ENCODE assay signal across 24 cellular contexts in genomic region chr2:150468350-150468960, GRCh38. TPM values are rescaled to one million over a fixed set of nuclear protein-coding genes. Genes with fewer than 3 reads are reported as not detected.
DNase-seq lines count a peak whose midpoint lies in the region; ATAC-seq and TF ChIP-seq lines count a peak whose summit lies in the region.
"Had no signal": no experiment of that assay in that cellular context is flagged by ENCODE, and none has a peak within 500 bp of the region (broad histone marks: within the 10 kb centered on the region; RNA-seq: fewer than 3 reads in every experiment).

No MANE protein-coding gene starts in this region.

- no peaks in the 10 kb centered on the region for H4K20me1 ChIP-seq in Karpas-422 (ENCODE audit: insufficient read depth, low read depth, low read length)

- 44 to 48% methylated on average over 6 to 7 of the region's 7 CpGs for WGBS in gastroesophageal sphincter (ENCODE audit: low coverage in 1 of 2), 2 donors
- 83 to 84% methylated on average over 7 of the region's 7 CpGs for WGBS in aorta, 2 donors

- no peak overlapping the region for H3K4me2 ChIP-seq in Karpas-422 (ENCODE audit: low read depth, low read length, poor library complexity, severe bottlenecking)

- ATAC-seq in gastroesophageal sphincter (no peak), aorta (ENCODE audit: low FRiP score) (no peak)
- ATAC-seq: naive thymus-derived CD8-positive, alpha-beta T cell had no signal

- no peak overlapping the region for H3K4me3 Mint-ChIP-seq in type B pancreatic cell
- H3K4me3 Mint-ChIP-seq: endodermal cell; naive thymus-derived CD8-positive, alpha-beta T cell had no signal

- peaks cover 30 to 40% of the 10 kb centered on the region in 2 donors for H3K36me3 ChIP-seq in ascending aorta
- peaks cover 2 to 47% of the 10 kb centered on the region in 2 donors for H3K36me3 ChIP-seq in gastroesophageal sphincter
- peaks cover 3 to 9% of the 10 kb centered on the region in 2 donors for H3K36me3 ChIP-seq in aorta (ENCODE audit: control insufficient read depth in 1 of 2, insufficient read depth in 2 of 2, low read length in 1 of 2)
- H3K36me3 ChIP-seq in Karpas-422 (ENCODE audit: insufficient read depth, low read length), result no peaks in the 10 kb centered on the region
- H3K36me3 ChIP-seq: WERI-Rb-1 had no signal

- TF ChIP-seq EP300 in gastroesophageal sphincter (IDR thresholded peaks at IDR 0.05), result no peak

- peaks cover 5% of the 10 kb centered on the region for H3K9me3 Mint-ChIP-seq in type B pancreatic cell
- H3K9me3 Mint-ChIP-seq: endodermal cell had no signal

- no peak for TF ChIP-seq CTCF in ascending aorta (IDR thresholded peaks at IDR 0.05)
- no peak for TF ChIP-seq CTCF in gastroesophageal sphincter (IDR thresholded peaks at IDR 0.05)
- no peak for TF ChIP-seq CTCF in type B pancreatic cell (conservative IDR thresholded peaks at IDR 0.05)

- intact Hi-C loops in ascending aorta (cut with DNase I), result loop anchor here (1.0 kb wide), 1 partner anchor 881 kb away; the partner anchor contains the start of gene MMADHC
- intact Hi-C loops in aorta (cut with DNase I), result no loop called here

- H3K9ac ChIP-seq in Karpas-422 (ENCODE audit: low read length), result no peak overlapping the region

- H3K27ac ChIP-seq in ascending aorta (peak overlapping the region; percentile 4 to 68), gastroesophageal sphincter (peak overlapping the region; percentile 11 to 72 (median 36)), aorta (ENCODE audit: low read depth in 1 of 2, low read length in 2 of 2) (no peak overlapping the region), Karpas-422 (ENCODE audit: low read length) (no peak overlapping the region)
- H3K27ac ChIP-seq: WERI-Rb-1 had no signal

- peak overlapping the region; percentile 76 for H3K27ac Mint-ChIP-seq in type B pancreatic cell
- H3K27ac Mint-ChIP-seq: endodermal cell; naive thymus-derived CD8-positive, alpha-beta T cell had no signal

- H3K27me3 ChIP-seq in ascending aorta (no peaks in the 10 kb centered on the region), gastroesophageal sphincter (no peaks in the 10 kb centered on the region), aorta (ENCODE audit: control insufficient read depth in 1 of 2, insufficient read depth in 2 of 2, low read length in 1 of 2) (no peaks in the 10 kb centered on the region), Karpas-422 (ENCODE audit: low read length) (no peaks in the 10 kb centered on the region)

- H2AFZ ChIP-seq in Karpas-422 (ENCODE audit: low read length), result no peak overlapping the region

- no peaks in the 10 kb centered on the region for H3K79me2 ChIP-seq in Karpas-422 (ENCODE audit: low read length)

- H3K9me2 ChIP-seq in Karpas-422 (replicated peaks; ENCODE audit: insufficient read depth, low read length), result no peaks in the 10 kb centered on the region

- H3K4me3 ChIP-seq in ascending aorta (no peak overlapping the region), gastroesophageal sphincter (no peak overlapping the region), aorta (ENCODE audit: low read length in 2 of 2) (no peak overlapping the region), Karpas-422 (ENCODE audit: low read length) (no peak overlapping the region)

- no peaks in the 10 kb centered on the region for H3K27me3 Mint-ChIP-seq in type B pancreatic cell

- DNase-seq in GM04504 (ENCODE audit: low read depth), result peak; percentile 21
- DNase-seq in ascending aorta (ENCODE audit: low spot score in 2 of 2), result no peak
- DNase-seq in type B pancreatic cell (ENCODE audit: extremely low spot score, unreplicated experiment), result no peak
- DNase-seq in DMS153 (lab: John Stamatoyannopoulos, UW), result no peak
- DNase-seq in aorta, result no peak
- DNase-seq in Karpas-422, result no peak
- DNase-seq: activated CD4-positive, alpha-beta T cell treated with anti-CD3 and anti-CD28 coated beads, Interleukin-2, amount 50 U/mL, for 48 hours; activated T-cell treated with anti-CD3 and anti-CD28 coated beads for 4 hours; amygdala; cerebellar nuclear complex; endodermal cell; foreskin melanocyte; kidney glomerular epithelial cell; mesendoderm; naive thymus-derived CD8-positive, alpha-beta T cell; NCI-H1417; posterior cingulate gyrus; SHP77 treated with DMSO at 0.1 percent for 48 hours; small intestine; stimulated activated CD4-positive, alpha-beta T cell treated with anti-CD3 and anti-CD28 coated beads, Interleukin-4, amount 100 ng/mL, for 24 hours; WERI-Rb-1 had no signal

- H3K36me3 Mint-ChIP-seq in type B pancreatic cell, result peaks cover 54% of the 10 kb centered on the region
- H3K36me3 Mint-ChIP-seq: naive thymus-derived CD8-positive, alpha-beta T cell had no signal

- TF ChIP-seq POLR2A in gastroesophageal sphincter (IDR thresholded peaks at IDR 0.05), result no peak

- peaks cover 74% of the 10 kb centered on the region for H3K4me1 Mint-ChIP-seq in type B pancreatic cell (ENCODE audit: unreplicated experiment)
- H3K4me1 Mint-ChIP-seq: naive thymus-derived CD8-positive, alpha-beta T cell had no signal

- H3K4me1 ChIP-seq in ascending aorta, result peaks cover 4 to 21% of the 10 kb centered on the region in 2 donors
- peaks cover 9 to 63% (median 9%) of the 10 kb centered on the region in 3 donors for H3K4me1 ChIP-seq in gastroesophageal sphincter
- peaks cover 0 to 2% of the 10 kb centered on the region in 2 donors for H3K4me1 ChIP-seq in aorta (ENCODE audit: control insufficient read depth in 1 of 2, insufficient read depth in 2 of 2, low read length in 2 of 2)
- H3K4me1 ChIP-seq in Karpas-422 (ENCODE audit: low read length), result no peaks in the 10 kb centered on the region

- no peaks in the 10 kb centered on the region for H3K9me3 ChIP-seq in ascending aorta
- H3K9me3 ChIP-seq in gastroesophageal sphincter, result no peaks in the 10 kb centered on the region
- H3K9me3 ChIP-seq in aorta (ENCODE audit: control insufficient read depth, low read length), result no peaks in the 10 kb centered on the region
- H3K9me3 ChIP-seq in Karpas-422 (ENCODE audit: low read length), result no peaks in the 10 kb centered on the region

RNA-seq across cellular contexts. Expression of gene RND3, which starts 19.0 kb away (rescaled TPM):
- 10.7 TPM for total RNA-seq in ascending aorta
- 100 to 1,000 TPM in 2 of 4 donors, 10 to 100 TPM in 2; 31.0 to 154 (median 81.0) TPM for total RNA-seq in gastroesophageal sphincter
- total RNA-seq in type B pancreatic cell (ENCODE audit: low replicate concordance), result 161 and 169 TPM in 2 replicates
- total RNA-seq in aorta, result 10 to 100 TPM; 24.9 to 67.0 TPM
- 10 to 100 TPM; 16.8 to 17.4 TPM for polyA plus RNA-seq in aorta
- total RNA-seq in Karpas-422 (2014; rRNA removed; shearing (Covaris generic); ENCODE audit: low replicate concordance), result not detected in 2 replicates
- total RNA-seq: naive thymus-derived CD8-positive, alpha-beta T cell; OCI-LY7; T-helper 1 cell treated with Interleukin-12 subunit alpha and Interleukin-12 subunit beta and Interleukin-4 antibody, amounts not matched to agents 30 ng/mL and 1 ng/mL, for 36 hours had no signal
- polyA plus RNA-seq: naive thymus-derived CD8-positive, alpha-beta T cell had no signal

Comparison
In these comparisons a context has a peak if more than half of its experiments do, and no peak if none do; other contexts are left out.
1. H3K27ac ChIP-seq: peak in ascending aorta (2 of 2) and gastroesophageal sphincter (4 of 4); none in aorta (0 of 2) and Karpas-422 (single experiment).
2. RNA of gene RND3, which starts 19.0 kb away (total RNA-seq): 161 to 169 TPM in type B pancreatic cell, 31.0 to 154 TPM in gastroesophageal sphincter, 24.9 to 67.0 TPM in aorta and 10.7 TPM in ascending aorta (single experiment); not detected in Karpas-422; every median in the first group is over 10 times any median in the second.